25 cellular contexts compared by ENCODE assay signal in the genomic region with DNA sequence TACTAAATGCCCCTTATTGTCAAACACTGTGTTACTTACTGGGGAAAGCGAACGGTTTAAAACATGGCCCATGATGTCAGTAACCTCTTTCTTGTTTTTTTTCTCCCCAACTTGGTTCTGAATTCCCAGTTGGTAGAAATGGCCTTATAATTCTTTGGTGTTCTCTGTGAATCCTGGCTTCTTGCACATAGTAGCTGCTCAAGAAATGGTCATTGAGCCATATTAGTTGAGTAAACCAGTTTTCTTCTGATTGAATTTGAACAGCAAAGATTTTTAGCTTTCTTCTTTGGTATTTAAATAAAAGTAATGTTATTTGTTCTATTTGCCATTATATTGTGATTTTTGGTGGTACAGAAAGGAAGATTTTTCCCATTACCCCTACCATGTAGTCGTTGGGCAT.
DNase-seq lines count a peak whose midpoint lies in the region; ATAC-seq, FAIRE-seq and TF ChIP-seq lines count a peak whose summit lies in the region.
"Had no signal": no experiment of that assay in that cellular context is flagged by ENCODE, and none has a peak within 500 bp of the region (broad histone marks: within the 10 kb centered on the region; RNA-seq: fewer than 3 reads in every experiment).

No MANE protein-coding gene starts in this region.

- DNase-seq in K562 (ENCODE audit: extremely low read depth in 1 of 4, low spot score in 3 of 4) (no peak), mesothelial cell of epicardium (ENCODE audit: low spot score in 2 of 2, unreplicated experiment in 2 of 2) (no peak), suprapubic skin (ENCODE audit: low spot score in 2 of 2) (no peak), C1 segment of cervical spinal cord (lab: John Stamatoyannopoulos, UW) (no peak), germinal center (ENCODE audit: low spot score) (no peak), cortex of kidney (lab: John Stamatoyannopoulos, UW) (no peak)
- DNase-seq in stimulated activated CD8-positive, alpha-beta memory T cell treated with anti-CD3 and anti-CD28 coated beads, Interleukin-4, amount 100 ng/mL, for 48 hours = no peak
- DNase-seq: activated CD8-positive, alpha-beta memory T cell treated with anti-CD3 and anti-CD28 coated beads, Interleukin-2, amount 10 ng/mL, durations not matched to agents 7 days and 5 days; activated T-cell treated with anti-CD3 and anti-CD28 coated beads, Interleukin-2, amount 50 U/mL, for 48 hours; glutamatergic neuron; Karpas-422; NCI-H1436 treated with DMSO at 0.1 percent for 48 hours; NCI-H2107; NCI-H345; NCI-H748 treated with DMSO at 0.1 percent for 48 hours; right lobe of liver; RPMI8226; stimulated activated naive CD8-positive, alpha-beta T cell treated with anti-CD3 and anti-CD28 coated beads, Interleukin-15, amount 100 ng/mL, for 72 hours; trophoblast cell had no signal

- H3K4me3 Mint-ChIP-seq in mesothelial cell of epicardium = no peak overlapping the region
- H3K4me3 Mint-ChIP-seq: activated CD8-positive, alpha-beta memory T cell treated with anti-CD3 and anti-CD28 coated beads, Interleukin-2, amount 10 ng/mL, durations not matched to agents 7 days and 5 days; memory B cell; neural progenitor cell; stimulated activated naive CD8-positive, alpha-beta T cell treated with anti-CD3 and anti-CD28 coated beads, Interleukin-15, amount 100 ng/mL, for 72 hours had no signal

- no peak overlapping the region for H2AFZ ChIP-seq in K562 (ENCODE audit: low read depth, low read length)
- H2AFZ ChIP-seq: neural progenitor cell, parathyroid adenoma had no signal

- H3K27me3 ChIP-seq in K562 (ENCODE audit: control insufficient read depth in 2 of 2, insufficient read depth in 2 of 2, low read length in 2 of 2) = no peaks in the 10 kb centered on the region
- no peaks in the 10 kb centered on the region for H3K27me3 ChIP-seq in suprapubic skin
- H3K27me3 ChIP-seq: neural progenitor cell, right lobe of liver had no signal

- no peak for TF ChIP-seq RAD21 in K562 (CRISPR knock-in tag; conservative IDR thresholded peaks at IDR 0.05 in 1 of 2, IDR thresholded peaks at IDR 0.05 in 1 of 2)

- BruUV-seq in K562 (replicated peaks; lab: Mats Ljungman, UMichigan) = no TSS peak

- peaks cover 5% of the 10 kb centered on the region for H3K36me3 Mint-ChIP-seq in mesothelial cell of epicardium
- H3K36me3 Mint-ChIP-seq: memory B cell, neural progenitor cell had no signal

- POLR2A ChIA-PET in HEK293 (lab: Yijun Ruan, JAX) (no interaction called here), K562 (lab: Yijun Ruan, JAX) (interaction anchor here (0.7 to 3.7 kb wide), 8 partner anchors 9 to 94 kb away, joined by 3 to 25 read pairs (median 4); no protein-coding TSS in a partner anchor)

- no peak overlapping the region for H3K27ac ChIP-seq in HEK293 (ENCODE audit: extremely low read depth, low read depth, low read length)
- H3K27ac ChIP-seq in K562 (ENCODE audit: extremely low read depth, low read depth, low read length) = peak overlapping the region; percentile 86
- peak overlapping the region; percentile 36 for H3K27ac ChIP-seq in suprapubic skin
- H3K27ac ChIP-seq: neural progenitor cell, parathyroid adenoma, right lobe of liver had no signal

- peak overlapping the region; percentile 89 for H3K27ac Mint-ChIP-seq in mesothelial cell of epicardium
- H3K27ac Mint-ChIP-seq: activated CD8-positive, alpha-beta memory T cell treated with anti-CD3 and anti-CD28 coated beads, Interleukin-2, amount 10 ng/mL, durations not matched to agents 7 days and 5 days; memory B cell; neural progenitor cell; stimulated activated naive CD8-positive, alpha-beta T cell treated with anti-CD3 and anti-CD28 coated beads, Interleukin-15, amount 100 ng/mL, for 72 hours had no signal

- peaks cover 90% of the 10 kb centered on the region for H3K79me2 ChIP-seq in K562 (ENCODE audit: control insufficient read depth, insufficient read depth, low read length)

- H3K9me3 ChIP-seq in HEK293 (ENCODE audit: control insufficient read depth, insufficient read depth, low read depth, low read length) (no peaks in the 10 kb centered on the region), K562 (replicated peaks; ENCODE audit: control insufficient read depth, insufficient read depth, low read depth, low read length) (no peaks in the 10 kb centered on the region), suprapubic skin (no peaks in the 10 kb centered on the region)
- H3K9me3 ChIP-seq: right lobe of liver had no signal

- H3K4me1 Mint-ChIP-seq in mesothelial cell of epicardium = peaks cover 69% of the 10 kb centered on the region
- H3K4me1 Mint-ChIP-seq: memory B cell, neural progenitor cell had no signal

- H3K27me3 Mint-ChIP-seq in mesothelial cell of epicardium (ENCODE audit: low read depth) = no peaks in the 10 kb centered on the region
- H3K27me3 Mint-ChIP-seq: stimulated activated naive CD8-positive, alpha-beta T cell treated with anti-CD3 and anti-CD28 coated beads, Interleukin-15, amount 100 ng/mL, for 72 hours had no signal

- H3K36me3 ChIP-seq in HEK293 (ENCODE audit: control insufficient read depth in 2 of 2, insufficient read depth in 1 of 2, low read length in 2 of 2) = no peaks in the 10 kb centered on the region
- H3K36me3 ChIP-seq in K562 (ENCODE audit: control insufficient read depth, insufficient read depth, low read length) = peaks cover 9% of the 10 kb centered on the region; the same call in 2 of the 3 replicates
- no peaks in the 10 kb centered on the region for H3K36me3 ChIP-seq in suprapubic skin
- H3K36me3 ChIP-seq: neural progenitor cell, right lobe of liver had no signal

- H3K9ac ChIP-seq in K562 (ENCODE audit: insufficient read depth in 1 of 2, low read depth in 2 of 2, low read length in 2 of 2) = no peak overlapping the region
- H3K9ac ChIP-seq: neural progenitor cell, parathyroid adenoma had no signal

- no peaks in the 10 kb centered on the region for H3K9me3 Mint-ChIP-seq in mesothelial cell of epicardium
- H3K9me3 Mint-ChIP-seq: memory B cell; neural progenitor cell; stimulated activated naive CD8-positive, alpha-beta T cell treated with anti-CD3 and anti-CD28 coated beads, Interleukin-15, amount 100 ng/mL, for 72 hours had no signal

- TF ChIP-seq EP300 in K562 (IDR thresholded peaks at IDR 0.05; ENCODE audit: low read length) (no peak), suprapubic skin (IDR thresholded peaks at IDR 0.05) (no peak)

- ATAC-seq in K562 = no peak
- ATAC-seq: activated CD8-positive, alpha-beta memory T cell treated with anti-CD3 and anti-CD28 coated beads, Interleukin-2, amount 10 ng/mL, durations not matched to agents 7 days and 5 days; GM12878; stimulated activated naive CD8-positive, alpha-beta T cell treated with anti-CD3 and anti-CD28 coated beads, Interleukin-15, amount 100 ng/mL, for 72 hours had no signal

- H3K4me3 ChIP-seq in HEK293 (ENCODE audit: low read depth, low read length) (no peak overlapping the region), K562 (no peak overlapping the region), suprapubic skin (no peak overlapping the region)
- H3K4me3 ChIP-seq: GM12878, neural progenitor cell, right lobe of liver had no signal

- in situ Hi-C loops in K562 (cut with MboI) = no loop called here

- H3K4me2 ChIP-seq in K562 (ENCODE audit: insufficient read depth, low read length) = no peak overlapping the region
- H3K4me2 ChIP-seq: neural progenitor cell had no signal

- WGBS in K562 (ENCODE audit: insufficient coverage, low coverage, missing lambda C conversion rate) = 76% methylated on average over 3 of the region's 3 CpGs
- WGBS in suprapubic skin = 93% methylated on average over 3 of the region's 3 CpGs

- TF ChIP-seq POLR2A in K562 (conservative IDR thresholded peaks at IDR 0.05) = no peak
- TF ChIP-seq POLR2A in suprapubic skin (IDR thresholded peaks at IDR 0.05) = no peak

- no peak for TF ChIP-seq CTCF in HEK293 (tag by site-specific recombination; IDR thresholded peaks at IDR 0.05)
- no peak for TF ChIP-seq CTCF in K562 (IDR thresholded peaks at IDR 0.05 in 2 of 3, conservative IDR thresholded peaks at IDR 0.05 in 1 of 3; ENCODE audit: insufficient read depth in 2 of 3, low read depth in 1 of 3, low read length in 3 of 3)
- TF ChIP-seq CTCF in mesothelial cell of epicardium (IDR thresholded peaks at IDR 0.05; ENCODE audit: unreplicated experiment) = no peak
- TF ChIP-seq CTCF in suprapubic skin (IDR thresholded peaks at IDR 0.05) = no peak

- CTCF ChIA-PET in HEK293 (lab: Yijun Ruan, JAX) = interaction anchor here (2.0 kb wide), 1 partner anchor 13 kb away, joined by 5 read pairs; no protein-coding TSS in a partner anchor
- CTCF ChIA-PET in K562 (lab: Yijun Ruan, JAX; ENCODE audit: low intra/inter-chr PET ratio) = no interaction called here

- H3K4me1 ChIP-seq in HEK293 (ENCODE audit: control insufficient read depth, insufficient read depth, low read length) (peaks cover 9% of the 10 kb centered on the region), K562 (replicated peaks in 1 of 2; ENCODE audit: control insufficient read depth in 2 of 2, insufficient read depth in 2 of 2, low read length in 2 of 2) (peaks cover 4 to 60% of the 10 kb centered on the region in 2 experiments; a peak in 4 of 5 replicates), suprapubic skin (peaks cover 54% of the 10 kb centered on the region)
- H3K4me1 ChIP-seq: neural progenitor cell had no signal

- H3K9me1 ChIP-seq in K562 (ENCODE audit: control insufficient read depth, insufficient read depth, low read length) = no peaks in the 10 kb centered on the region

- intact Hi-C loops in K562 (cut with micrococcal nuclease) = no loop called here

- H4K20me1 ChIP-seq in K562 (replicated peaks; ENCODE audit: control insufficient read depth, insufficient read depth, low read length) = no peaks in the 10 kb centered on the region

- FAIRE-seq in K562 (lab: Jason Lieb, UNC) = no peak
- FAIRE-seq: GM12878, islet of Langerhans had no signal

TF ChIP-seq in HEK293, 187 proteins besides CTCF, POLR2A, EP300 and RAD21:
- peak; percentile 98 for TF ChIP-seq ZNF664 (tag by site-specific recombination; IDR thresholded peaks at IDR 0.05)
- no peak for TF ChIP-seq ZNF23 (tag by site-specific recombination; IDR thresholded peaks at IDR 0.05; ENCODE audit: borderline replicate concordance)
